13 cellular contexts compared by ENCODE assay signal in the genomic region with DNA sequence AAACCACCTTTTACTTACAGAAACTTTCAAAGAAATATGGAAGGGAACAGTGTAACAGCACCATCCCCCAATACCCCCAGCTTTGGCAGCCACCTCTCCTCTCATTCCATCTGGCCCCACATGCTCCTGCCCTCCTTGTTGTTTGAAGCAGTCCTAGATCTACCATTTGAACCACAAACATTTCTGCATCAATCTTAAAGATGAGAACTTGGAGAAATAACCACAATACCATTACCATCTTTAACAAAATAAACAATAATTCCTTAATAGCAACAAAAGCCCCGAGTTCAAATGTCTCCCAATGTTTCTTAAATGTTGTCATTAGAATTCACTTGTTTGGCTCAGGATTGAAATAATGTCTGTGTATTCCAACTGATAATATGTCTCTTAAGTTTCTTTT. TPM values are rescaled to one million over a fixed set of nuclear protein-coding genes. Genes with fewer than 3 reads are reported as not detected.
A peak's percentile ranks its signal among the peaks of the same experiment; 100 is the strongest.
DNase-seq lines count a peak whose midpoint lies in the region; ATAC-seq and TF ChIP-seq lines count a peak whose summit lies in the region.
"Had no signal": no experiment of that assay in that cellular context is flagged by ENCODE, and none has a peak within 500 bp of the region (broad histone marks: within the 10 kb centered on the region; RNA-seq: fewer than 3 reads in every experiment).

No MANE protein-coding gene starts in this region.

- POLR2A ChIA-PET in CD4-positive, alpha-beta memory T cell (lab: Charles Lee; ENCODE audit: partially characterized antibody): no interaction called here

- H3K9me3 Mint-ChIP-seq in stimulated activated naive CD8-positive, alpha-beta T cell treated with anti-CD3 and anti-CD28 coated beads, Interleukin-15, amount 100 ng/mL, for 72 hours: no peaks in the 10 kb centered on the region
- no peaks in the 10 kb centered on the region for H3K9me3 Mint-ChIP-seq in endodermal cell
- H3K9me3 Mint-ChIP-seq in nephron progenitor cell: no peaks in the 10 kb centered on the region
- no peaks in the 10 kb centered on the region for H3K9me3 Mint-ChIP-seq in CD4-positive, alpha-beta memory T cell

- no peak for ATAC-seq in stimulated activated naive CD8-positive, alpha-beta T cell treated with anti-CD3 and anti-CD28 coated beads, Interleukin-15, amount 100 ng/mL, for 72 hours
- no peak for ATAC-seq in stimulated activated naive CD8-positive, alpha-beta T cell treated with anti-CD3 and anti-CD28 coated beads, Interleukin-15, Interleukin-2, amounts not matched to agents 100 U/mL and 50 U/mL, for 24 hours

- peak overlapping the region; percentile 48 to 52 for H3K27ac Mint-ChIP-seq in stimulated activated naive CD8-positive, alpha-beta T cell treated with anti-CD3 and anti-CD28 coated beads, Interleukin-15, amount 100 ng/mL, for 72 hours
- H3K27ac Mint-ChIP-seq in endodermal cell: no peak overlapping the region
- peak overlapping the region; percentile 1 for H3K27ac Mint-ChIP-seq in nephron progenitor cell
- H3K27ac Mint-ChIP-seq in CD4-positive, alpha-beta memory T cell: no peak overlapping the region

- H3K36me3 ChIP-seq in endodermal cell (ENCODE audit: control insufficient read depth, insufficient read depth, low read length): no peaks in the 10 kb centered on the region
- H3K36me3 ChIP-seq in CD4-positive, alpha-beta memory T cell (ENCODE audit: insufficient read depth, low read length): no peaks in the 10 kb centered on the region
- H3K36me3 ChIP-seq: BLaER1, HAP-1 had no signal

- CTCF ChIA-PET in CD4-positive, alpha-beta memory T cell (lab: Charles Lee; ENCODE audit: partially characterized antibody): no interaction called here

- peaks cover 31% of the 10 kb centered on the region for H3K4me1 ChIP-seq in endodermal cell (ENCODE audit: control insufficient read depth, insufficient read depth, low read length)
- no peaks in the 10 kb centered on the region for H3K4me1 ChIP-seq in CD4-positive, alpha-beta memory T cell (ENCODE audit: insufficient read depth, low read length)
- H3K4me1 ChIP-seq: BLaER1 had no signal

- H3K4me3 Mint-ChIP-seq in stimulated activated naive CD8-positive, alpha-beta T cell treated with anti-CD3 and anti-CD28 coated beads, Interleukin-15, amount 100 ng/mL, for 72 hours: no peak overlapping the region
- H3K4me3 Mint-ChIP-seq in endodermal cell: no peak overlapping the region
- H3K4me3 Mint-ChIP-seq in nephron progenitor cell: no peak overlapping the region
- no peak overlapping the region for H3K4me3 Mint-ChIP-seq in CD4-positive, alpha-beta memory T cell

- TF ChIP-seq CTCF in endodermal cell (conservative IDR thresholded peaks at IDR 0.05) (no peak), nephron progenitor cell (IDR thresholded peaks at IDR 0.05) (no peak)

- H3K27ac ChIP-seq in endodermal cell (ENCODE audit: low read depth, low read length): no peak overlapping the region
- H3K27ac ChIP-seq in CD4-positive, alpha-beta memory T cell (ENCODE audit: low read depth, low read length): no peak overlapping the region
- H3K27ac ChIP-seq: 22Rv1, BLaER1 had no signal

- no peak overlapping the region for H3K4me3 ChIP-seq in endodermal cell (ENCODE audit: low read length)
- H3K4me3 ChIP-seq in CD4-positive, alpha-beta memory T cell (ENCODE audit: low read length in 2 of 2): no peak overlapping the region
- H3K4me3 ChIP-seq: BLaER1, HAP-1 had no signal

- no peak for DNase-seq in stimulated activated naive CD8-positive, alpha-beta T cell treated with anti-CD3 and anti-CD28 coated beads, Interleukin-15, amount 100 ng/mL, for 72 hours
- DNase-seq in stimulated activated naive CD8-positive, alpha-beta T cell treated with anti-CD3 and anti-CD28 coated beads, Interleukin-15, Interleukin-2, amounts not matched to agents 100 U/mL and 50 U/mL, for 24 hours: no peak
- DNase-seq in endodermal cell (peak; percentile 11), nephron progenitor cell (no peak), hypothalamus (lab: John Stamatoyannopoulos, UW) (no peak), NCI-H446 treated with DMSO at 0.1 percent for 48 hours (lab: John Stamatoyannopoulos, UW) (no peak)
- DNase-seq in CD4-positive, alpha-beta memory T cell: no peak
- DNase-seq: AML-193, DMS53, KG1 had no signal

- no peak overlapping the region for H3K9ac ChIP-seq in endodermal cell (ENCODE audit: extremely low read depth, low read length, poor library complexity, severe bottlenecking)
- H3K9ac ChIP-seq: BLaER1 had no signal

- H3K36me3 Mint-ChIP-seq in endodermal cell (ENCODE audit: low read depth) (no peaks in the 10 kb centered on the region), nephron progenitor cell (ENCODE audit: low read depth) (no peaks in the 10 kb centered on the region)
- H3K36me3 Mint-ChIP-seq in CD4-positive, alpha-beta memory T cell: no peaks in the 10 kb centered on the region

- WGBS in endodermal cell (ENCODE audit: insufficient coverage in 1 of 2, insufficient read length in 1 of 2), 2 experiments: 90% methylated on average over 1 of the region's 1 CpG; no CpG with 5 or more reads in 1 of the 2 experiments

- no peaks in the 10 kb centered on the region for H3K4me1 Mint-ChIP-seq in stimulated activated naive CD8-positive, alpha-beta T cell treated with anti-CD3 and anti-CD28 coated beads, Interleukin-15, amount 100 ng/mL, for 72 hours
- peaks cover 45% of the 10 kb centered on the region for H3K4me1 Mint-ChIP-seq in endodermal cell
- peaks cover 23% of the 10 kb centered on the region for H3K4me1 Mint-ChIP-seq in nephron progenitor cell
- H3K4me1 Mint-ChIP-seq in CD4-positive, alpha-beta memory T cell: no peaks in the 10 kb centered on the region

- intact Hi-C loops in CD4-positive, alpha-beta memory T cell (cut with micrococcal nuclease): no loop called here

- H3K27me3 Mint-ChIP-seq in stimulated activated naive CD8-positive, alpha-beta T cell treated with anti-CD3 and anti-CD28 coated beads, Interleukin-15, amount 100 ng/mL, for 72 hours: peaks cover 20% of the 10 kb centered on the region
- H3K27me3 Mint-ChIP-seq in endodermal cell (ENCODE audit: insufficient read depth) (no peaks in the 10 kb centered on the region), nephron progenitor cell (ENCODE audit: low read depth, poor library complexity) (peaks cover 6% of the 10 kb centered on the region)
- peaks cover 0 to 25% of the 10 kb centered on the region in 2 donors for H3K27me3 Mint-ChIP-seq in CD4-positive, alpha-beta memory T cell

- H3K9me3 ChIP-seq in endodermal cell (ENCODE audit: control insufficient read depth, low read length): no peaks in the 10 kb centered on the region
- H3K9me3 ChIP-seq in CD4-positive, alpha-beta memory T cell (ENCODE audit: control insufficient read depth in 1 of 2, low read length in 2 of 2): no peaks in the 10 kb centered on the region
- H3K9me3 ChIP-seq: BLaER1, HAP-1 had no signal

- no peaks in the 10 kb centered on the region for H3K27me3 ChIP-seq in endodermal cell (ENCODE audit: control insufficient read depth, insufficient read depth, low read length, poor library complexity, severe bottlenecking)
- H3K27me3 ChIP-seq in CD4-positive, alpha-beta memory T cell (ENCODE audit: insufficient read depth, low read length): no peaks in the 10 kb centered on the region
- H3K27me3 ChIP-seq: BLaER1 had no signal

RNA-seq across cellular contexts. Expression of a gene that starts 17.7 kb away (rescaled TPM):
- under 1 TPM in 1 of 2 donors, not detected in 1; 0.27 TPM for total RNA-seq in endodermal cell
- 0.39 TPM for polyA plus RNA-seq in endodermal cell (2013, experiment 1 of 2)
- polyA plus RNA-seq in endodermal cell (2013, experiment 2 of 2): 0.33 TPM
- not detected for total RNA-seq in CD4-positive, alpha-beta memory T cell
- polyA plus RNA-seq in CD4-positive, alpha-beta memory T cell: not detected

Comparison
In these comparisons a context has a peak if more than half of its experiments do, and no peak if none do; other contexts are left out.
1. H3K27ac Mint-ChIP-seq: peak in stimulated activated naive CD8-positive, alpha-beta T cell treated with anti-CD3 and anti-CD28 coated beads, Interleukin-15, amount 100 ng/mL, for 72 hours (2 of 2) and nephron progenitor cell (single experiment); none in endodermal cell (single experiment) and CD4-positive, alpha-beta memory T cell (0 of 7).